Comparison of ENCODE assay signal across 11 cellular contexts in the genomic region with DNA sequence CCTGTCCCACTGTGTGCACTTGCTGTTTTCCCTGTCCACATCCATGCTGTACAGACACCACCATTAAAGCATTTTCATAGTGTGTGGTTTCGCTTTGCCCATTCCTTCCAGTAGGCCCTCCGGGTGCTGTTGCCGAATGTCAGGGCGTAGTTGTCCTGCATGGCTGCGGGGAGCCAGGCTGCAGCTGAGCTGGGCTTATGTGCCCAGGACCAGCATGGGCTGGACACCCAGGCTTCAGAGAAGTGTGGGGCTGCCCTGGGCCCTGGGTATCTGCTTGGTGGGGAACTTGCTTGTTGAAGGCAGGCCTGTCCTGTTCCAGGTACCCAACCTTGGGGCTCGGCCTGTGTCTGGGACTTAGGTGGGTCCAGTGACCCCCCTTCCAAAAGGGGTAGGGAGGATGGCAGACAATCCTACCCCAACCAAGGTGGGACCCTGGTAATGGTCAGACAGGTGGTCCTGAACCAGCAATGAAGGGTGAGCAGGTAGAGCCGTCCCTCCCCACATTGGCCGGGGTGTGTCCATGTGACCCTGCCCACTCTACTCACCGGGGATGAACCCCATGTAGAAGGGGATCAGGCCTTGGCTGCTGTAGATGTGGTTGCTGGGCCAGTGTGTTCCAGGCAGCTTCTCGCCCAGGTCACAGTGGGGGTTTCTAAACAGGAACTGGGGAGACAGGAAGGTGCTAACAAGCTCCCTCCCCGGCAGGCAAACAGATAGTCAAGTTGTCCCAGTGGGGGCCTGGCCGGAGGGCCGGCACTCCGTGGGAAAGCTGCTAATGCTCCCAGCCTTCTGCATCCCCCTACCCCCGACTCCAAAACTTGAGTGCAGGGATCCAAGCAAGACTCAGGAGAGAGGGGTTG. TPM values are rescaled to one million over a fixed set of nuclear protein-coding genes. Genes with fewer than 3 reads are reported as not detected.
DNase-seq lines count a peak whose midpoint lies in the region; ATAC-seq and TF ChIP-seq lines count a peak whose summit lies in the region.
"Had no signal": no experiment of that assay in that cellular context is flagged by ENCODE, and none has a peak within 500 bp of the region (broad histone marks: within the 10 kb centered on the region; RNA-seq: fewer than 3 reads in every experiment).

No MANE protein-coding gene starts in this region.

- H3K79me2 ChIP-seq in SK-N-SH (ENCODE audit: insufficient read depth) = peaks cover 38% of the 10 kb centered on the region

- CTCF ChIA-PET in BJ (lab: Yijun Ruan, JAX) (interaction anchor here (1.3 to 2.5 kb wide), 5 partner anchors 7 to 180 kb away, joined by 3 to 10 read pairs (median 5); a partner anchor contains a TSS), SK-N-SH (lab: Yijun Ruan, JAX) (interaction anchor here (1.0 to 8.2 kb wide), 6 partner anchors 7 to 214 kb away, joined by 3 to 38 read pairs (median 5); a partner anchor contains a TSS)

- H3K27ac ChIP-seq in SK-N-SH (ENCODE audit: low read depth in 2 of 2, low read length in 1 of 2) = no peak overlapping the region; a peak in 1 of 4 replicates

- POLR2A ChIA-PET in BJ (lab: Charles Lee) = interaction anchor here (0.9 kb wide), 1 partner anchor 11 kb away, joined by 3 read pairs; a partner anchor contains a TSS
- POLR2A ChIA-PET in SK-N-SH (lab: Yijun Ruan, JAX) = interaction anchor here (6.4 kb wide), 1 partner anchor 12 kb away, joined by 83 read pairs; a partner anchor contains a TSS

- peaks cover 16% of the 10 kb centered on the region for H3F3A ChIP-seq in SK-N-SH (replicated peaks; ENCODE audit: insufficient read depth)

- no peak for DNase-seq in BJ (ENCODE audit: low read depth)
- no peak for DNase-seq in SK-N-SH
- DNase-seq in erythroblast (lab: John Stamatoyannopoulos, UW) = peak; percentile 66 to 68
- no peak for DNase-seq in lower leg skin (ENCODE audit: low spot score in 2 of 2)
- DNase-seq in NCI-H748 treated with DMSO at 0.1 percent for 48 hours (lab: John Stamatoyannopoulos, UW) = no peak
- no peak for DNase-seq in stimulated activated CD4-positive, alpha-beta T cell treated with anti-CD3 and anti-CD28 coated beads, Interleukin-4, amount 100 ng/mL, for 24 hours
- DNase-seq: activated CD4-positive, alpha-beta T cell treated with anti-CD3 and anti-CD28 coated beads for 36 hours had no signal

- peaks cover 11 to 18% of the 10 kb centered on the region in 2 experiments; a peak in 2 of 4 replicates for H3K4me1 ChIP-seq in SK-N-SH (ENCODE audit: control insufficient read depth in 1 of 2, insufficient read depth in 2 of 2, low read depth in 1 of 2, low read length in 1 of 2)

- H3K4me3 ChIP-seq in BJ (ENCODE audit: low read depth, low read length) (no peak overlapping the region), SK-N-SH (ENCODE audit: low read depth in 2 of 2, low read length in 1 of 2) (no peak overlapping the region), lower leg skin (ENCODE audit: low read depth, poor library complexity, severe bottlenecking) (no peak overlapping the region)
- H3K4me3 ChIP-seq: HAP-1 had no signal

- TF ChIP-seq CTCF in BJ (IDR thresholded peaks at IDR 0.05; ENCODE audit: insufficient read depth, low read depth, low read length) = 0 out of 2 replicates have a peak, but pooled peaks have one; percentile 7
- no peak for TF ChIP-seq CTCF in SK-N-SH (IDR thresholded peaks at IDR 0.05)
- TF ChIP-seq CTCF in lower leg skin (IDR thresholded peaks at IDR 0.05) = no peak

- ATAC-seq in HG03460 (IDR thresholded peaks at IDR 0.05; ENCODE audit: unreplicated experiment) = no peak
- ATAC-seq: activated CD4-positive, alpha-beta T cell treated with anti-CD3 and anti-CD28 coated beads for 36 hours had no signal

- H3K4me2 ChIP-seq in SK-N-SH = no peak overlapping the region

- WGBS in SK-N-SH (ENCODE audit: low lambda C conversion rate) = 87% methylated on average over 13 of the region's 15 CpGs
- WGBS in lower leg skin, 2 donors = 47 to 75% methylated on average over 13 to 14 of the region's 15 CpGs

- H3K27me3 ChIP-seq in BJ (ENCODE audit: control insufficient read depth, insufficient read depth, low read length) (no peaks in the 10 kb centered on the region), SK-N-SH (ENCODE audit: insufficient read depth) (no peaks in the 10 kb centered on the region)

- peaks cover 29% of the 10 kb centered on the region for H4K20me1 ChIP-seq in SK-N-SH (ENCODE audit: insufficient read depth)

- no peak overlapping the region for H3K9ac ChIP-seq in SK-N-SH

- intact Hi-C loops in lower leg skin (cut with DNase I; ENCODE audit: low total_unique reads) = no loop called here

- H3K9me3 ChIP-seq in SK-N-SH = no peaks in the 10 kb centered on the region
- H3K9me3 ChIP-seq: HAP-1 had no signal

- no peak for TF ChIP-seq RAD21 in SK-N-SH (IDR thresholded peaks at IDR 0.05; ENCODE audit: low read length)

- TF ChIP-seq EP300 in SK-N-SH (IDR thresholded peaks at IDR 0.05; ENCODE audit: borderline replicate concordance in 1 of 2, low read depth in 1 of 2, low read length in 1 of 2) = no peak

- H3K36me3 ChIP-seq in BJ (ENCODE audit: control insufficient read depth, insufficient read depth, low read length) = peaks cover 11% of the 10 kb centered on the region
- peaks cover 13 to 20% of the 10 kb centered on the region in 2 experiments for H3K36me3 ChIP-seq in SK-N-SH (replicated peaks in 1 of 2; ENCODE audit: control insufficient read depth in 1 of 2, insufficient read depth in 2 of 2, low read length in 1 of 2)

- peak; percentile 52 for TF ChIP-seq POLR2A in GM19099 (IDR thresholded peaks at IDR 0.05; ENCODE audit: extremely low read depth, insufficient read length, low read depth)
- peak; percentile 82 for TF ChIP-seq POLR2A in erythroblast (IDR thresholded peaks at IDR 0.05; ENCODE audit: low read length)
- no peak for TF ChIP-seq POLR2A in lower leg skin (IDR thresholded peaks at IDR 0.05)

- H3K9me2 ChIP-seq in SK-N-SH = no peaks in the 10 kb centered on the region

- H2AFZ ChIP-seq in SK-N-SH (ENCODE audit: low read depth) = no peak overlapping the region

TF ChIP-seq in SK-N-SH, 30 proteins besides CTCF, POLR2A, EP300 and RAD21:
- TF ChIP-seq TAF1 (IDR thresholded peaks at IDR 0.05; ENCODE audit: borderline replicate concordance, low read depth, low read length) (peak; percentile 9; the same call in 1 of the 2 replicates), JUND (IDR thresholded peaks at IDR 0.05) (peak; percentile 5; the same call in 1 of the 2 replicates), POLR2AphosphoS5 (IDR thresholded peaks at IDR 0.05; ENCODE audit: low read depth, low read length) (peak; percentile 60), CHD2 (IDR thresholded peaks at IDR 0.05; ENCODE audit: low read length, partially characterized antibody) (no peak), TCF12 (IDR thresholded peaks at IDR 0.05) (no peak)

RNA-seq across cellular contexts. Expression of a gene that starts 2.8 kb away (rescaled TPM):
- polyA plus RNA-seq in BJ (2011; rRNA removed) = 263 and 385 TPM in 2 replicates
- polyA minus RNA-seq in BJ (2011; rRNA and poly(A)+ RNA removed) = 213 and 239 TPM in 2 replicates
- 415 and 508 TPM in 2 replicates for polyA plus RNA-seq in SK-N-SH (2012; rRNA removed)
- polyA plus RNA-seq in SK-N-SH (2012; cell fraction: cytosol; rRNA removed) = 249 and 391 TPM in 2 replicates
- polyA plus RNA-seq in SK-N-SH (2012; cell fraction: nucleus; rRNA removed) = 385 and 387 TPM in 2 replicates
- 100 to 1,000 TPM; 317 to 604 (median 408) TPM for total RNA-seq in lower leg skin

RNA-seq across cellular contexts. Expression of a gene that starts 7.2 kb away (rescaled TPM):
- not detected in 2 replicates for polyA plus RNA-seq in BJ (2011; rRNA removed)
- polyA minus RNA-seq in BJ (2011; rRNA and poly(A)+ RNA removed) = not detected in 2 replicates
- polyA plus RNA-seq in SK-N-SH (2012; rRNA removed) = not detected in 2 replicates
- polyA plus RNA-seq in SK-N-SH (2012; cell fraction: cytosol; rRNA removed) = not detected in 2 replicates
- polyA plus RNA-seq in SK-N-SH (2012; cell fraction: nucleus; rRNA removed) = not detected in 2 replicates
- total RNA-seq in lower leg skin = not detected
- total RNA-seq: activated CD4-positive, alpha-beta T cell treated with anti-CD3 and anti-CD28 coated beads for 36 hours; liver had no signal
- polyA plus RNA-seq: liver had no signal

RNA-seq across cellular contexts. Expression of a gene that starts 11.3 kb away (rescaled TPM):
- polyA plus RNA-seq in BJ (2011; rRNA removed) (26.6 and 51.9 TPM in 2 replicates), SK-N-SH (2012; rRNA removed) (52.6 and 62.7 TPM in 2 replicates)
- polyA minus RNA-seq in BJ (2011; rRNA and poly(A)+ RNA removed) = 22.6 and 25.7 TPM in 2 replicates
- polyA plus RNA-seq in SK-N-SH (2012; cell fraction: cytosol; rRNA removed) = 25.6 and 50.6 TPM in 2 replicates
- polyA plus RNA-seq in SK-N-SH (2012; cell fraction: nucleus; rRNA removed) = 57.4 and 62.4 TPM in 2 replicates
- total RNA-seq in lower leg skin = 10 to 100 TPM; 40.7 to 52.7 (median 49.9) TPM

RNA-seq across cellular contexts. Expression of a gene that starts 13.2 kb away (rescaled TPM):
- polyA plus RNA-seq in BJ (2011; rRNA removed) = not detected in 2 replicates
- not detected in 2 replicates for polyA minus RNA-seq in BJ (2011; rRNA and poly(A)+ RNA removed)
- polyA plus RNA-seq in SK-N-SH (2012; rRNA removed) = 0.06 TPM in 1 of 2 replicates, not detected in the other
- polyA plus RNA-seq in SK-N-SH (2012; cell fraction: cytosol; rRNA removed) = 0.01 TPM in 2 replicates
- polyA plus RNA-seq in SK-N-SH (2012; cell fraction: nucleus; rRNA removed) = 0.07 and 0.18 TPM in 2 replicates
- 1 to 10 TPM in 1 of 4 donors, not detected in 3; 1.6 TPM for total RNA-seq in lower leg skin
- total RNA-seq: activated CD4-positive, alpha-beta T cell treated with anti-CD3 and anti-CD28 coated beads for 36 hours; liver had no signal
- polyA plus RNA-seq: liver had no signal

RNA-seq across cellular contexts. Expression of a gene that starts 16.6 kb away (rescaled TPM):
- not detected in 2 replicates for polyA plus RNA-seq in BJ (2011; rRNA removed)
- polyA minus RNA-seq in BJ (2011; rRNA and poly(A)+ RNA removed) = 0.21 TPM in 1 of 2 replicates, not detected in the other
- polyA plus RNA-seq in SK-N-SH (2012; rRNA removed) = 0.03 and 0.08 TPM in 2 replicates
- 0.01 TPM in 1 of 2 replicates, not detected in the other for polyA plus RNA-seq in SK-N-SH (2012; cell fraction: cytosol; rRNA removed)
- polyA plus RNA-seq in SK-N-SH (2012; cell fraction: nucleus; rRNA removed) = 0.15 and 0.27 TPM in 2 replicates
- 1 to 10 TPM in 2 of 4 donors, under 1 TPM in 1, not detected in 1; 0.25 to 3.2 (median 2.4) TPM for total RNA-seq in lower leg skin
- total RNA-seq: activated CD4-positive, alpha-beta T cell treated with anti-CD3 and anti-CD28 coated beads for 36 hours; liver had no signal
- polyA plus RNA-seq: liver had no signal

Comparison
In these comparisons a context has a peak if more than half of its experiments do, and no peak if none do; other contexts are left out.
1. DNase-seq: peak in erythroblast (2 of 2); none in BJ (single experiment), SK-N-SH (single experiment), lower leg skin (0 of 2), NCI-H748 treated with DMSO at 0.1 percent for 48 hours (single experiment) and stimulated activated CD4-positive, alpha-beta T cell treated with anti-CD3 and anti-CD28 coated beads, Interleukin-4, amount 100 ng/mL, for 24 hours (single experiment).
2. POLR2A ChIP-seq: peak in GM19099 (single experiment) and erythroblast (single experiment); none in lower leg skin (0 of 2).